ENCODE assay signal across 1 cellular context in the genomic region with DNA sequence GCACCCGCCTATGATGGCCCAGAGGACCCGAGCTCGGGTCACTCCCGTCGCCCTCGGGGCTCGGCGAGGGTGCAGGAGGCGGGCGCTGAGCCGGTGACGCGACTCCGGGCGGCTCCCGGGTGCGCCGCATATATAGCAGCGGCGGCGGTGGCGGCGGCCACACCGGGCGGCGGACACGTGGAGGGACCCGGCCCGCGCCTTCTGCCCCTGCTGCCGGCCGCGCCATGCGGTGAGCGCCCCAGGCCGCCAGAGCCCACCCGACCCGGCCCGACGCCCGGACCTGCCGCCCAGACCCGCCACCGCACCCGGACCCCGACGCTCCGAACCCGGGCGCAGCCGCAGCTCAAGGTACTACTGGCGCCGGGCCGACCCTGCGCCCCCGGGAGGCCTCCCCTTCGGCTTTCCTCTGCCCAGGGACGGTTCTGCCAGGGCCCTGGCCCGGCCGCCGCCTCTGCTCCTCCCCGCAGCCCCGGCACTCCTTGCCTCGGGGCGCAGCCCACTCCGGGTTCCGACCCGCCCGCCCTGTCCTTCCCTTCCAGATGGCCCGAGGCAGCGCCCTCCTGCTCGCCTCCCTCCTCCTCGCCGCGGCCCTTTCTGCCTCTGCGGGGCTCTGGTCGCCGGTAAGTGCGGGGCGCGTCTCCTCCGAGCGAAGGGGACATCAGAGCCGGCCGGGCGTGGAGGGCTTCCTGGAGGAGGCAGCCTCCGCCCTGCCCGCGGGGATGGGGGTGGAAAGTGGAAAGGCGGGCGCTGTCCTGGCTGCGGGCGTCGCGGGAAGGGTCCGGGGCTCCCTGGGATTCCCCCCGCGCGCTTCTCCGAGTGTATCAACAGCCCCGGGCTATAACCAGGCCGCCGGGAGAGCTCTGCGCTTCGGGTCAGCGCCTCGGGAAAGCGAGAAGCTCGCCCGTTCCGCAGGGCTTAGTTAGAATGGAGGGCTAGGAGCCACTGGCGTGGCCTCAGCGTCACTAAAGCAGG.
TF ChIP-seq lines count a peak whose summit lies in the region.

A gene with protein sequence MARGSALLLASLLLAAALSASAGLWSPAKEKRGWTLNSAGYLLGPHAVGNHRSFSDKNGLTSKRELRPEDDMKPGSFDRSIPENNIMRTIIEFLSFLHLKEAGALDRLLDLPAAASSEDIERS (plus strand): TSS at position 160 of the 972 bp plus-strand sequence. CDS start 380 bp downstream, at position 540.

TF ChIP-seq in K562, 482 proteins besides CTCF, POLR2A, EP300 and RAD21 (continued from another document and continues in another):
- TF ChIP-seq, protein P1, sequence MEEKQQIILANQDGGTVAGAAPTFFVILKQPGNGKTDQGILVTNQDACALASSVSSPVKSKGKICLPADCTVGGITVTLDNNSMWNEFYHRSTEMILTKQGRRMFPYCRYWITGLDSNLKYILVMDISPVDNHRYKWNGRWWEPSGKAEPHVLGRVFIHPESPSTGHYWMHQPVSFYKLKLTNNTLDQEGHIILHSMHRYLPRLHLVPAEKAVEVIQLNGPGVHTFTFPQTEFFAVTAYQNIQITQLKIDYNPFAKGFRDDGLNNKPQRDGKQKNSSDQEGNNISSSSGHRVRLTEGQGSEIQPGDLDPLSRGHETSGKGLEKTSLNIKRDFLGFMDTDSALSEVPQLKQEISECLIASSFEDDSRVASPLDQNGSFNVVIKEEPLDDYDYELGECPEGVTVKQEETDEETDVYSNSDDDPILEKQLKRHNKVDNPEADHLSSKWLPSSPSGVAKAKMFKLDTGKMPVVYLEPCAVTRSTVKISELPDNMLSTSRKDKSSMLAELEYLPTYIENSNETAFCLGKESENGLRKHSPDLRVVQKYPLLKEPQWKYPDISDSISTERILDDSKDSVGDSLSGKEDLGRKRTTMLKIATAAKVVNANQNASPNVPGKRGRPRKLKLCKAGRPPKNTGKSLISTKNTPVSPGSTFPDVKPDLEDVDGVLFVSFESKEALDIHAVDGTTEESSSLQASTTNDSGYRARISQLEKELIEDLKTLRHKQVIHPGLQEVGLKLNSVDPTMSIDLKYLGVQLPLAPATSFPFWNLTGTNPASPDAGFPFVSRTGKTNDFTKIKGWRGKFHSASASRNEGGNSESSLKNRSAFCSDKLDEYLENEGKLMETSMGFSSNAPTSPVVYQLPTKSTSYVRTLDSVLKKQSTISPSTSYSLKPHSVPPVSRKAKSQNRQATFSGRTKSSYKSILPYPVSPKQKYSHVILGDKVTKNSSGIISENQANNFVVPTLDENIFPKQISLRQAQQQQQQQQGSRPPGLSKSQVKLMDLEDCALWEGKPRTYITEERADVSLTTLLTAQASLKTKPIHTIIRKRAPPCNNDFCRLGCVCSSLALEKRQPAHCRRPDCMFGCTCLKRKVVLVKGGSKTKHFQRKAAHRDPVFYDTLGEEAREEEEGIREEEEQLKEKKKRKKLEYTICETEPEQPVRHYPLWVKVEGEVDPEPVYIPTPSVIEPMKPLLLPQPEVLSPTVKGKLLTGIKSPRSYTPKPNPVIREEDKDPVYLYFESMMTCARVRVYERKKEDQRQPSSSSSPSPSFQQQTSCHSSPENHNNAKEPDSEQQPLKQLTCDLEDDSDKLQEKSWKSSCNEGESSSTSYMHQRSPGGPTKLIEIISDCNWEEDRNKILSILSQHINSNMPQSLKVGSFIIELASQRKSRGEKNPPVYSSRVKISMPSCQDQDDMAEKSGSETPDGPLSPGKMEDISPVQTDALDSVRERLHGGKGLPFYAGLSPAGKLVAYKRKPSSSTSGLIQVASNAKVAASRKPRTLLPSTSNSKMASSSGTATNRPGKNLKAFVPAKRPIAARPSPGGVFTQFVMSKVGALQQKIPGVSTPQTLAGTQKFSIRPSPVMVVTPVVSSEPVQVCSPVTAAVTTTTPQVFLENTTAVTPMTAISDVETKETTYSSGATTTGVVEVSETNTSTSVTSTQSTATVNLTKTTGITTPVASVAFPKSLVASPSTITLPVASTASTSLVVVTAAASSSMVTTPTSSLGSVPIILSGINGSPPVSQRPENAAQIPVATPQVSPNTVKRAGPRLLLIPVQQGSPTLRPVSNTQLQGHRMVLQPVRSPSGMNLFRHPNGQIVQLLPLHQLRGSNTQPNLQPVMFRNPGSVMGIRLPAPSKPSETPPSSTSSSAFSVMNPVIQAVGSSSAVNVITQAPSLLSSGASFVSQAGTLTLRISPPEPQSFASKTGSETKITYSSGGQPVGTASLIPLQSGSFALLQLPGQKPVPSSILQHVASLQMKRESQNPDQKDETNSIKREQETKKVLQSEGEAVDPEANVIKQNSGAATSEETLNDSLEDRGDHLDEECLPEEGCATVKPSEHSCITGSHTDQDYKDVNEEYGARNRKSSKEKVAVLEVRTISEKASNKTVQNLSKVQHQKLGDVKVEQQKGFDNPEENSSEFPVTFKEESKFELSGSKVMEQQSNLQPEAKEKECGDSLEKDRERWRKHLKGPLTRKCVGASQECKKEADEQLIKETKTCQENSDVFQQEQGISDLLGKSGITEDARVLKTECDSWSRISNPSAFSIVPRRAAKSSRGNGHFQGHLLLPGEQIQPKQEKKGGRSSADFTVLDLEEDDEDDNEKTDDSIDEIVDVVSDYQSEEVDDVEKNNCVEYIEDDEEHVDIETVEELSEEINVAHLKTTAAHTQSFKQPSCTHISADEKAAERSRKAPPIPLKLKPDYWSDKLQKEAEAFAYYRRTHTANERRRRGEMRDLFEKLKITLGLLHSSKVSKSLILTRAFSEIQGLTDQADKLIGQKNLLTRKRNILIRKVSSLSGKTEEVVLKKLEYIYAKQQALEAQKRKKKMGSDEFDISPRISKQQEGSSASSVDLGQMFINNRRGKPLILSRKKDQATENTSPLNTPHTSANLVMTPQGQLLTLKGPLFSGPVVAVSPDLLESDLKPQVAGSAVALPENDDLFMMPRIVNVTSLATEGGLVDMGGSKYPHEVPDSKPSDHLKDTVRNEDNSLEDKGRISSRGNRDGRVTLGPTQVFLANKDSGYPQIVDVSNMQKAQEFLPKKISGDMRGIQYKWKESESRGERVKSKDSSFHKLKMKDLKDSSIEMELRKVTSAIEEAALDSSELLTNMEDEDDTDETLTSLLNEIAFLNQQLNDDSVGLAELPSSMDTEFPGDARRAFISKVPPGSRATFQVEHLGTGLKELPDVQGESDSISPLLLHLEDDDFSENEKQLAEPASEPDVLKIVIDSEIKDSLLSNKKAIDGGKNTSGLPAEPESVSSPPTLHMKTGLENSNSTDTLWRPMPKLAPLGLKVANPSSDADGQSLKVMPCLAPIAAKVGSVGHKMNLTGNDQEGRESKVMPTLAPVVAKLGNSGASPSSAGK (IDR thresholded peaks at IDR 0.05): no peak
- TF ChIP-seq, protein P2, sequence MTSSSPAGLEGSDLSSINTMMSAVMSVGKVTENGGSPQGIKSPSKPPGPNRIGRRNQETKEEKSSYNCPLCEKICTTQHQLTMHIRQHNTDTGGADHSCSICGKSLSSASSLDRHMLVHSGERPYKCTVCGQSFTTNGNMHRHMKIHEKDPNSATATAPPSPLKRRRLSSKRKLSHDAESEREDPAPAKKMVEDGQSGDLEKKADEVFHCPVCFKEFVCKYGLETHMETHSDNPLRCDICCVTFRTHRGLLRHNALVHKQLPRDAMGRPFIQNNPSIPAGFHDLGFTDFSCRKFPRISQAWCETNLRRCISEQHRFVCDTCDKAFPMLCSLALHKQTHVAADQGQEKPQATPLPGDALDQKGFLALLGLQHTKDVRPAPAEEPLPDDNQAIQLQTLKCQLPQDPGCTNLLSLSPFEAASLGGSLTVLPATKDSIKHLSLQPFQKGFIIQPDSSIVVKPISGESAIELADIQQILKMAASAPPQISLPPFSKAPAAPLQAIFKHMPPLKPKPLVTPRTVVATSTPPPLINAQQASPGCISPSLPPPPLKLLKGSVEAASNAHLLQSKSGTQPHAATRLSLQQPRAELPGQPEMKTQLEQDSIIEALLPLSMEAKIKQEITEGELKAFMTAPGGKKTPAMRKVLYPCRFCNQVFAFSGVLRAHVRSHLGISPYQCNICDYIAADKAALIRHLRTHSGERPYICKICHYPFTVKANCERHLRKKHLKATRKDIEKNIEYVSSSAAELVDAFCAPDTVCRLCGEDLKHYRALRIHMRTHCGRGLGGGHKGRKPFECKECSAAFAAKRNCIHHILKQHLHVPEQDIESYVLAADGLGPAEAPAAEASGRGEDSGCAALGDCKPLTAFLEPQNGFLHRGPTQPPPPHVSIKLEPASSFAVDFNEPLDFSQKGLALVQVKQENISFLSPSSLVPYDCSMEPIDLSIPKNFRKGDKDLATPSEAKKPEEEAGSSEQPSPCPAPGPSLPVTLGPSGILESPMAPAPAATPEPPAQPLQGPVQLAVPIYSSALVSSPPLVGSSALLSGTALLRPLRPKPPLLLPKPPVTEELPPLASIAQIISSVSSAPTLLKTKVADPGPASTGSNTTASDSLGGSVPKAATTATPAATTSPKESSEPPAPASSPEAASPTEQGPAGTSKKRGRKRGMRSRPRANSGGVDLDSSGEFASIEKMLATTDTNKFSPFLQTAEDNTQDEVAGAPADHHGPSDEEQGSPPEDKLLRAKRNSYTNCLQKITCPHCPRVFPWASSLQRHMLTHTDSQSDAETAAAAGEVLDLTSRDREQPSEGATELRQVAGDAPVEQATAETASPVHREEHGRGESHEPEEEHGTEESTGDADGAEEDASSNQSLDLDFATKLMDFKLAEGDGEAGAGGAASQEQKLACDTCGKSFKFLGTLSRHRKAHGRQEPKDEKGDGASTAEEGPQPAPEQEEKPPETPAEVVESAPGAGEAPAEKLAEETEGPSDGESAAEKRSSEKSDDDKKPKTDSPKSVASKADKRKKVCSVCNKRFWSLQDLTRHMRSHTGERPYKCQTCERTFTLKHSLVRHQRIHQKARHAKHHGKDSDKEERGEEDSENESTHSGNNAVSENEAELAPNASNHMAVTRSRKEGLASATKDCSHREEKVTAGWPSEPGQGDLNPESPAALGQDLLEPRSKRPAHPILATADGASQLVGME (CRISPR knock-in tag; IDR thresholded peaks at IDR 0.05): no peak
- TF ChIP-seq, protein P3, sequence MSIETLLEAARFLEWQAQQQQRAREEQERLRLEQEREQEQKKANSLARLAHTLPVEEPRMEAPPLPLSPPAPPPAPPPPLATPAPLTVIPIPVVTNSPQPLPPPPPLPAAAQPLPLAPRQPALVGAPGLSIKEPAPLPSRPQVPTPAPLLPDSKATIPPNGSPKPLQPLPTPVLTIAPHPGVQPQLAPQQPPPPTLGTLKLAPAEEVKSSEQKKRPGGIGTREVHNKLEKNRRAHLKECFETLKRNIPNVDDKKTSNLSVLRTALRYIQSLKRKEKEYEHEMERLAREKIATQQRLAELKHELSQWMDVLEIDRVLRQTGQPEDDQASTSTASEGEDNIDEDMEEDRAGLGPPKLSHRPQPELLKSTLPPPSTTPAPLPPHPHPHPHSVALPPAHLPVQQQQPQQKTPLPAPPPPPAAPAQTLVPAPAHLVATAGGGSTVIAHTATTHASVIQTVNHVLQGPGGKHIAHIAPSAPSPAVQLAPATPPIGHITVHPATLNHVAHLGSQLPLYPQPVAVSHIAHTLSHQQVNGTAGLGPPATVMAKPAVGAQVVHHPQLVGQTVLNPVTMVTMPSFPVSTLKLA (conservative IDR thresholded peaks at IDR 0.05): peak in 1 of 2 experiments; percentile 33; a peak in 1 of 4 replicates
- TF ChIP-seq, protein P4, sequence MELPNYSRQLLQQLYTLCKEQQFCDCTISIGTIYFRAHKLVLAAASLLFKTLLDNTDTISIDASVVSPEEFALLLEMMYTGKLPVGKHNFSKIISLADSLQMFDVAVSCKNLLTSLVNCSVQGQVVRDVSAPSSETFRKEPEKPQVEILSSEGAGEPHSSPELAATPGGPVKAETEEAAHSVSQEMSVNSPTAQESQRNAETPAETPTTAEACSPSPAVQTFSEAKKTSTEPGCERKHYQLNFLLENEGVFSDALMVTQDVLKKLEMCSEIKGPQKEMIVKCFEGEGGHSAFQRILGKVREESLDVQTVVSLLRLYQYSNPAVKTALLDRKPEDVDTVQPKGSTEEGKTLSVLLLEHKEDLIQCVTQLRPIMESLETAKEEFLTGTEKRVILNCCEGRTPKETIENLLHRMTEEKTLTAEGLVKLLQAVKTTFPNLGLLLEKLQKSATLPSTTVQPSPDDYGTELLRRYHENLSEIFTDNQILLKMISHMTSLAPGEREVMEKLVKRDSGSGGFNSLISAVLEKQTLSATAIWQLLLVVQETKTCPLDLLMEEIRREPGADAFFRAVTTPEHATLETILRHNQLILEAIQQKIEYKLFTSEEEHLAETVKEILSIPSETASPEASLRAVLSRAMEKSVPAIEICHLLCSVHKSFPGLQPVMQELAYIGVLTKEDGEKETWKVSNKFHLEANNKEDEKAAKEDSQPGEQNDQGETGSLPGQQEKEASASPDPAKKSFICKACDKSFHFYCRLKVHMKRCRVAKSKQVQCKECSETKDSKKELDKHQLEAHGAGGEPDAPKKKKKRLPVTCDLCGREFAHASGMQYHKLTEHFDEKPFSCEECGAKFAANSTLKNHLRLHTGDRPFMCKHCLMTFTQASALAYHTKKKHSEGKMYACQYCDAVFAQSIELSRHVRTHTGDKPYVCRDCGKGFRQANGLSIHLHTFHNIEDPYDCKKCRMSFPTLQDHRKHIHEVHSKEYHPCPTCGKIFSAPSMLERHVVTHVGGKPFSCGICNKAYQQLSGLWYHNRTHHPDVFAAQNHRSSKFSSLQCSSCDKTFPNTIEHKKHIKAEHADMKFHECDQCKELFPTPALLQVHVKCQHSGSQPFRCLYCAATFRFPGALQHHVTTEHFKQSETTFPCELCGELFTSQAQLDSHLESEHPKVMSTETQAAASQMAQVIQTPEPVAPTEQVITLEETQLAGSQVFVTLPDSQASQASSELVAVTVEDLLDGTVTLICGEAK (IDR thresholded peaks at IDR 0.05): no peak
- TF ChIP-seq, protein P4 (CRISPR knock-in tag; IDR thresholded peaks at IDR 0.05): no peak
- TF ChIP-seq ARID1B (IDR thresholded peaks at IDR 0.05) (no peak), NR2C1 (IDR thresholded peaks at IDR 0.05) (no peak), NR2C1 (tag; IDR thresholded peaks at IDR 0.05) (no peak), SNIP1 (IDR thresholded peaks at IDR 0.05; ENCODE audit: low read depth) (no peak), TRIM24 (IDR thresholded peaks at IDR 0.05) (no peak), FOXA3 (CRISPR knock-in tag; conservative IDR thresholded peaks at IDR 0.05 in 1 of 2, IDR thresholded peaks at IDR 0.05 in 1 of 2) (no peak), ZKSCAN3 (CRISPR knock-in tag; IDR thresholded peaks at IDR 0.05) (no peak), ZNF3 (CRISPR knock-in tag; IDR thresholded peaks at IDR 0.05) (no peak), CC2D1A (IDR thresholded peaks at IDR 0.05) (no peak), CBFA2T3 (IDR thresholded peaks at IDR 0.05) (no peak), ZNF23 (CRISPR knock-in tag; IDR thresholded peaks at IDR 0.05) (no peak)
